Comparison of ENCODE assay signal across 15 cellular contexts in genomic region chr9:89905628-89906338, GRCh38.
"Had no signal": no experiment of that assay in that cellular context is flagged by ENCODE, and none has a peak within 500 bp of the region (broad histone marks: within the 10 kb centered on the region; RNA-seq: fewer than 3 reads in every experiment).

No MANE protein-coding gene starts in this region.

- H3K9me3 Mint-ChIP-seq: activated naive CD4-positive, alpha-beta T cell treated with anti-CD3 and anti-CD28 coated beads for 36 hours; activated T-helper 2 cell treated with anti-CD3 and anti-CD28 coated beads, Interferon-gamma antibody, Interleukin-2, Interleukin-4, amounts not matched to agents 10 μg/mL and 5 μg/mL and 100 μg/mL, durations not matched to agents 14 hours and 24 hours and 36 hours had no signal

- H3K9me3 ChIP-seq: tibial nerve, vagina had no signal

- H3K4me3 ChIP-seq: hepatocyte, lung, smooth muscle cell, tibial nerve, vagina had no signal

- DNase-seq: activated CD4-positive, alpha-beta T cell treated with anti-CD3 and anti-CD28 coated beads, Interleukin-2, amount 50 U/mL, for 48 hours; activated naive CD4-positive, alpha-beta T cell treated with anti-CD3 and anti-CD28 coated beads for 36 hours; dermis blood vessel endothelial cell; naive thymus-derived CD4-positive, alpha-beta T cell; stimulated activated CD4-positive, alpha-beta T cell treated with anti-CD3 and anti-CD28 coated beads, Interleukin-4, amount 100 ng/mL, for 4 hours; stimulated activated CD8-positive, alpha-beta memory T cell treated with anti-CD3 and anti-CD28 coated beads, Interleukin-4, amount 100 ng/mL, for 48 hours; stimulated activated naive CD4-positive, alpha-beta T cell treated with Interleukin-2 at 50 U/mL for 16 hours; substantia nigra had no signal

- H3K36me3 ChIP-seq: tibial nerve, vagina had no signal

- H3K4me1 ChIP-seq: parathyroid adenoma, tibial nerve, vagina had no signal

- H3K27me3 ChIP-seq: hepatocyte, tibial nerve, vagina had no signal

- H3K4me3 Mint-ChIP-seq: activated naive CD4-positive, alpha-beta T cell treated with anti-CD3 and anti-CD28 coated beads for 36 hours; naive thymus-derived CD4-positive, alpha-beta T cell had no signal

- H3K27ac Mint-ChIP-seq: activated naive CD4-positive, alpha-beta T cell treated with anti-CD3 and anti-CD28 coated beads for 36 hours; activated T-helper 2 cell treated with anti-CD3 and anti-CD28 coated beads, Interferon-gamma antibody, Interleukin-2, Interleukin-4, amounts not matched to agents 10 μg/mL and 5 μg/mL and 100 μg/mL, durations not matched to agents 14 hours and 24 hours and 36 hours; naive thymus-derived CD4-positive, alpha-beta T cell had no signal

- H3K27ac ChIP-seq: hepatocyte, parathyroid adenoma, tibial nerve, vagina had no signal
